Comparison of ENCODE assay signal across 8 cellular contexts in the genomic region with DNA sequence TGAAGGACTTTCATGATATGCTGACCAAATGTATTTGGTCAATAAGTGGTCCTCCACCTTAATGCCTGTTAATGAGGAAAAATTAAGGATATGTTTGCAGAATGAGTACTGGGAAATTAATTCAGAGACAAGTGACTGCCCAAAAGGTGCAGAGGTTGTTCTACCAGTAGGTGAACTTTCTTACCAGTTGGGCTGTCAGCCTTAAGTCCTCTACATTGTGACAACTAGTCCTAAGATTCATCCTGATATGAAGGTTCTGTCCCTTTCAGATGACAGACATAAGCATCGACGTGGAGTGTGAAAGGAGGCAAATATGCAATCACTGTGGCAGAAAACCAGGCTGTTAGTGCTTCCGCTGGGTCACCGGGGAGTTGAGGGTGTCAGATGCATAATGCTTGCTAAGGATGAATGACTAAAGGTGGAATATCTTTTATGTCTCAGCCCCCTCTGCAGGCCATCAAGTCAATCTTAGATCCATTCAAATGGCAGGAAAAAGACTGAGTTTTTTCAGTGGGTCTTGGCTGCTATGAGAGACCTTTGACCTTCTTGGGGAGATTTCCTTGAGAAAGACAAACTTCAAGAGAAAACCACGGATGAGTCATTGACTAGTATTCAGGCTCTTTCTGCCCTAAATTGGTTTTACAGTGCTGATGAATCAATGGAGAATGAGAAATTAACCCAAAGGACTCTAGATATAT.
DNase-seq lines count a peak whose midpoint lies in the region; ATAC-seq and TF ChIP-seq lines count a peak whose summit lies in the region.

No MANE protein-coding gene starts in this region.

- H3K27me3 ChIP-seq in Karpas-422 (ENCODE audit: low read length) (no peaks in the 10 kb centered on the region), Peyer's patch (no peaks in the 10 kb centered on the region)

- H4K20me1 ChIP-seq in Karpas-422 (ENCODE audit: insufficient read depth, low read depth, low read length) = no peaks in the 10 kb centered on the region

- no peak overlapping the region for H3K9ac ChIP-seq in Karpas-422 (ENCODE audit: low read length)

- H3K4me2 ChIP-seq in Karpas-422 (ENCODE audit: low read depth, low read length, poor library complexity, severe bottlenecking) = no peak overlapping the region

- no peak for DNase-seq in GM10248 (ENCODE audit: extremely low spot score)
- peak; percentile 74 for DNase-seq in Karpas-422
- DNase-seq in WTC11 (ENCODE audit: low spot score) = peak; percentile 23
- peak; percentile 53 for DNase-seq in myocyte (ENCODE audit: low read depth)
- no peak for DNase-seq in Peyer's patch
- DNase-seq in dedifferentiated amniotic fluid mesenchymal stem cell (ENCODE audit: extremely low spot score) = no peak
- DNase-seq in stimulated activated CD4-positive, alpha-beta T cell treated with anti-CD3 and anti-CD28 coated beads, Interleukin-12 subunit alpha, Interleukin-12 subunit beta, amount 100 ng/mL, for 4 hours = no peak

- CTCF ChIA-PET in GM10248 (lab: Yijun Ruan, JAX) (no interaction called here), WTC11 (lab: Charles Lee) (no interaction called here)

- H3K4me1 ChIP-seq in Karpas-422 (ENCODE audit: low read length) (peaks cover 10% of the 10 kb centered on the region), Peyer's patch (no peaks in the 10 kb centered on the region)

- H3K36me3 ChIP-seq in Karpas-422 (ENCODE audit: insufficient read depth, low read length) = no peaks in the 10 kb centered on the region
- no peaks in the 10 kb centered on the region for H3K36me3 ChIP-seq in Peyer's patch

- ATAC-seq in GM21717 (IDR thresholded peaks at IDR 0.05; ENCODE audit: unreplicated experiment) (peak; percentile 85), WTC11 (peak; percentile 92)

- no peak overlapping the region for H3K27ac Mint-ChIP-seq in WTC11

- no peak overlapping the region for H2AFZ ChIP-seq in Karpas-422 (ENCODE audit: low read length)

- H3K4me3 Mint-ChIP-seq in WTC11 = no peak overlapping the region

- peaks cover 4% of the 10 kb centered on the region; the same call in 1 of the 2 replicates for H3K9me3 Mint-ChIP-seq in WTC11

- H3K9me2 ChIP-seq in Karpas-422 (replicated peaks; ENCODE audit: insufficient read depth, low read length) = no peaks in the 10 kb centered on the region

- H3K9me3 ChIP-seq in Karpas-422 (ENCODE audit: low read length) = no peaks in the 10 kb centered on the region
- H3K9me3 ChIP-seq in Peyer's patch = no peaks in the 10 kb centered on the region

- H3K36me3 Mint-ChIP-seq in WTC11 = no peaks in the 10 kb centered on the region

- H3K4me3 ChIP-seq in Karpas-422 (ENCODE audit: low read length) (no peak overlapping the region), Peyer's patch (no peak overlapping the region)

- no peak for TF ChIP-seq POLR2A in Peyer's patch (IDR thresholded peaks at IDR 0.05)

- H3K4me1 Mint-ChIP-seq in WTC11 = peaks cover 14% of the 10 kb centered on the region

- POLR2A ChIA-PET in GM10248 (lab: Yijun Ruan, JAX) (no interaction called here), WTC11 (lab: Charles Lee) (no interaction called here)

- H3K79me2 ChIP-seq in Karpas-422 (ENCODE audit: low read length) = no peaks in the 10 kb centered on the region

- H3K27ac ChIP-seq in Karpas-422 (ENCODE audit: low read length) = no peak overlapping the region
- H3K27ac ChIP-seq in Peyer's patch = no peak overlapping the region

- H3K27me3 Mint-ChIP-seq in WTC11 (ENCODE audit: low read depth) = no peaks in the 10 kb centered on the region

- TF ChIP-seq CTCF in GM10248 (IDR thresholded peaks at IDR 0.05; ENCODE audit: control extremely low read depth, extremely low read depth, low read depth, missing control alignments) (peak; percentile 42), WTC11 (IDR thresholded peaks at IDR 0.05) (no peak), Peyer's patch (IDR thresholded peaks at IDR 0.05) (no peak)

TF ChIP-seq in WTC11, 78 proteins besides CTCF, POLR2A, EP300 and RAD21:
- TF ChIP-seq, protein P1, sequence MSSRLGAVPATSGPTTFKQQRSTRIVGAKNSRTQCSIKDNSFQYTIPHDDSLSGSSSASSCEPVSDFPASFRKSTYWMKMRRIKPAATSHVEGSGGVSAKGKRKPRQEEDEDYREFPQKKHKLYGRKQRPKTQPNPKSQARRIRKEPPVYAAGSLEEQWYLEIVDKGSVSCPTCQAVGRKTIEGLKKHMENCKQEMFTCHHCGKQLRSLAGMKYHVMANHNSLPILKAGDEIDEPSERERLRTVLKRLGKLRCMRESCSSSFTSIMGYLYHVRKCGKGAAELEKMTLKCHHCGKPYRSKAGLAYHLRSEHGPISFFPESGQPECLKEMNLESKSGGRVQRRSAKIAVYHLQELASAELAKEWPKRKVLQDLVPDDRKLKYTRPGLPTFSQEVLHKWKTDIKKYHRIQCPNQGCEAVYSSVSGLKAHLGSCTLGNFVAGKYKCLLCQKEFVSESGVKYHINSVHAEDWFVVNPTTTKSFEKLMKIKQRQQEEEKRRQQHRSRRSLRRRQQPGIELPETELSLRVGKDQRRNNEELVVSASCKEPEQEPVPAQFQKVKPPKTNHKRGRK (CRISPR knock-in tag; IDR thresholded peaks at IDR 0.05; ENCODE audit: borderline replicate concordance) = 0 out of 2 replicates have a peak, but pooled peaks have one; percentile 19
- TF ChIP-seq, protein P2, sequence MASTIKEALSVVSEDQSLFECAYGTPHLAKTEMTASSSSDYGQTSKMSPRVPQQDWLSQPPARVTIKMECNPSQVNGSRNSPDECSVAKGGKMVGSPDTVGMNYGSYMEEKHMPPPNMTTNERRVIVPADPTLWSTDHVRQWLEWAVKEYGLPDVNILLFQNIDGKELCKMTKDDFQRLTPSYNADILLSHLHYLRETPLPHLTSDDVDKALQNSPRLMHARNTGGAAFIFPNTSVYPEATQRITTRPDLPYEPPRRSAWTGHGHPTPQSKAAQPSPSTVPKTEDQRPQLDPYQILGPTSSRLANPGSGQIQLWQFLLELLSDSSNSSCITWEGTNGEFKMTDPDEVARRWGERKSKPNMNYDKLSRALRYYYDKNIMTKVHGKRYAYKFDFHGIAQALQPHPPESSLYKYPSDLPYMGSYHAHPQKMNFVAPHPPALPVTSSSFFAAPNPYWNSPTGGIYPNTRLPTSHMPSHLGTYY (CRISPR knock-in tag; IDR thresholded peaks at IDR 0.05) = no peak
- TF ChIP-seq ZNF121 (CRISPR knock-in tag; IDR thresholded peaks at IDR 0.05) = no peak

Comparison
In these comparisons a context has a peak if more than half of its experiments do, and no peak if none do; other contexts are left out.
1. DNase-seq: peak in Karpas-422 (single experiment), WTC11 (single experiment) and myocyte (single experiment); none in GM10248 (single experiment), Peyer's patch (0 of 3), dedifferentiated amniotic fluid mesenchymal stem cell (single experiment) and stimulated activated CD4-positive, alpha-beta T cell treated with anti-CD3 and anti-CD28 coated beads, Interleukin-12 subunit alpha, Interleukin-12 subunit beta, amount 100 ng/mL, for 4 hours (single experiment).